ENCODE assay signal across 1 cellular context in the genomic region with DNA sequence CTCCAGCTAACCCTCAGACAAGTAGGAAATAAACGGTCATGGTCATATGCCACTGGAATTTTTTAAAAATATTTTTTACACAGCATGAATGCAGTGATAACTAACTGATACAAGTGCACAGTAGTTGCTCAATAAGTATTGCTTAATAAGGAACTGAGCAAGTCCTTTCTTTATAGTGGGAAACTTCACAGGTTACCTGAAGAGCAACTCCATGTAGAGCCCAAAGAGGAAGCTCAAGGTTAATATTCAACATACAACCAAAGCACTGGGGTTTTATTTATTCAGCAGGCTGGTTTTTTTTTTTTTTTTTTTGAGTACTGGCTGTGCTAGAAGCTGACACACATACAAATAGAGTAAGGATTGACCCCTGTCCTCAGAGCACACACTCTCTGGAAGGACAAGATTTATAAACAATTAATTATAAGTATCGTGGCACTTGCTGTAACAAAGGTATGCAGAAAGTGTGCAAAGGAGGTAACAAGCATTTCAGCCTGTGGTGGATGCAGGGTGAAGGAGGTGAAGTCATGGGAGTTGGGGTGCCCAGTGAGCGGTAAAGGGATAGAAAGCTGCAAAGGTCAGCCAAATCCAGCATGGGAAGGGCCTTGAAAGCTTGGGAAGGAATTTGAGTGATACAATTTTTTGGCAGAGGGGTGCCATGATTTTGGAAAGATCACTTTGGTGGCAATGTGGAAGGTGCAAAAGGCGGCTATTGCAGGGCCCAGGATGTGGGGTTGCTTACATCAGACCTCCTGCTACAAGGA.
TF ChIP-seq lines count a peak whose summit lies in the region.

No MANE protein-coding gene starts in this region.

TF ChIP-seq in SK-N-SH, 30 proteins besides CTCF, POLR2A, EP300 and RAD21 (continued from another document):
- TF ChIP-seq, protein P1, sequence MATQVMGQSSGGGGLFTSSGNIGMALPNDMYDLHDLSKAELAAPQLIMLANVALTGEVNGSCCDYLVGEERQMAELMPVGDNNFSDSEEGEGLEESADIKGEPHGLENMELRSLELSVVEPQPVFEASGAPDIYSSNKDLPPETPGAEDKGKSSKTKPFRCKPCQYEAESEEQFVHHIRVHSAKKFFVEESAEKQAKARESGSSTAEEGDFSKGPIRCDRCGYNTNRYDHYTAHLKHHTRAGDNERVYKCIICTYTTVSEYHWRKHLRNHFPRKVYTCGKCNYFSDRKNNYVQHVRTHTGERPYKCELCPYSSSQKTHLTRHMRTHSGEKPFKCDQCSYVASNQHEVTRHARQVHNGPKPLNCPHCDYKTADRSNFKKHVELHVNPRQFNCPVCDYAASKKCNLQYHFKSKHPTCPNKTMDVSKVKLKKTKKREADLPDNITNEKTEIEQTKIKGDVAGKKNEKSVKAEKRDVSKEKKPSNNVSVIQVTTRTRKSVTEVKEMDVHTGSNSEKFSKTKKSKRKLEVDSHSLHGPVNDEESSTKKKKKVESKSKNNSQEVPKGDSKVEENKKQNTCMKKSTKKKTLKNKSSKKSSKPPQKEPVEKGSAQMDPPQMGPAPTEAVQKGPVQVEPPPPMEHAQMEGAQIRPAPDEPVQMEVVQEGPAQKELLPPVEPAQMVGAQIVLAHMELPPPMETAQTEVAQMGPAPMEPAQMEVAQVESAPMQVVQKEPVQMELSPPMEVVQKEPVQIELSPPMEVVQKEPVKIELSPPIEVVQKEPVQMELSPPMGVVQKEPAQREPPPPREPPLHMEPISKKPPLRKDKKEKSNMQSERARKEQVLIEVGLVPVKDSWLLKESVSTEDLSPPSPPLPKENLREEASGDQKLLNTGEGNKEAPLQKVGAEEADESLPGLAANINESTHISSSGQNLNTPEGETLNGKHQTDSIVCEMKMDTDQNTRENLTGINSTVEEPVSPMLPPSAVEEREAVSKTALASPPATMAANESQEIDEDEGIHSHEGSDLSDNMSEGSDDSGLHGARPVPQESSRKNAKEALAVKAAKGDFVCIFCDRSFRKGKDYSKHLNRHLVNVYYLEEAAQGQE (IDR thresholded peaks at IDR 0.05; ENCODE audit: low read depth, low read length) = no peak
- TF ChIP-seq YY1 (IDR thresholded peaks at IDR 0.05; ENCODE audit: low read depth) = no peak
- no peak for TF ChIP-seq FOSL2 (IDR thresholded peaks at IDR 0.05; ENCODE audit: borderline replicate concordance, low read depth)
- TF ChIP-seq, protein P2, sequence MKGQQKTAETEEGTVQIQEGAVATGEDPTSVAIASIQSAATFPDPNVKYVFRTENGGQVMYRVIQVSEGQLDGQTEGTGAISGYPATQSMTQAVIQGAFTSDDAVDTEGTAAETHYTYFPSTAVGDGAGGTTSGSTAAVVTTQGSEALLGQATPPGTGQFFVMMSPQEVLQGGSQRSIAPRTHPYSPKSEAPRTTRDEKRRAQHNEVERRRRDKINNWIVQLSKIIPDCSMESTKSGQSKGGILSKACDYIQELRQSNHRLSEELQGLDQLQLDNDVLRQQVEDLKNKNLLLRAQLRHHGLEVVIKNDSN (IDR thresholded peaks at IDR 0.05; ENCODE audit: borderline replicate concordance, low read depth) = no peak
- TF ChIP-seq, protein P3, sequence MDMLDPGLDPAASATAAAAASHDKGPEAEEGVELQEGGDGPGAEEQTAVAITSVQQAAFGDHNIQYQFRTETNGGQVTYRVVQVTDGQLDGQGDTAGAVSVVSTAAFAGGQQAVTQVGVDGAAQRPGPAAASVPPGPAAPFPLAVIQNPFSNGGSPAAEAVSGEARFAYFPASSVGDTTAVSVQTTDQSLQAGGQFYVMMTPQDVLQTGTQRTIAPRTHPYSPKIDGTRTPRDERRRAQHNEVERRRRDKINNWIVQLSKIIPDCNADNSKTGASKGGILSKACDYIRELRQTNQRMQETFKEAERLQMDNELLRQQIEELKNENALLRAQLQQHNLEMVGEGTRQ (IDR thresholded peaks at IDR 0.05; ENCODE audit: borderline replicate concordance, low read depth, low read length) = no peak
- TF ChIP-seq TAF1 (IDR thresholded peaks at IDR 0.05; ENCODE audit: borderline replicate concordance, low read depth, low read length) = no peak
TF ChIP-seq in SK-N-SH: peak in this region for 0.
